Comparison of ENCODE assay signal across 21 cellular contexts in genomic region chr11:77117485-77117884, GRCh38. TPM values are rescaled to one million over a fixed set of nuclear protein-coding genes. Genes with fewer than 3 reads are reported as not detected.
DNase-seq lines count a peak whose midpoint lies in the region; ATAC-seq and TF ChIP-seq lines count a peak whose summit lies in the region.
"Had no signal": no experiment of that assay in that cellular context is flagged by ENCODE, and none has a peak within 500 bp of the region (broad histone marks: within the 10 kb centered on the region; RNA-seq: fewer than 3 reads in every experiment).

No MANE protein-coding gene starts in this region.

- no peak overlapping the region for H2BK120ac ChIP-seq in neuronal stem cell (ENCODE audit: low read depth, low read length)

- DNase-seq in Right ventricle myocardium superior: peak; percentile 21
- DNase-seq in cardiac septum (ENCODE audit: low spot score): no peak
- DNase-seq in NCI-H146 treated with DMSO at 0.1 percent for 48 hours (lab: John Stamatoyannopoulos, UW; ENCODE audit: unreplicated experiment): peak; percentile 37
- DNase-seq in astrocyte of the hippocampus (ENCODE audit: low read depth, low spot score): peak; percentile 16
- no peak for DNase-seq in neuronal stem cell (ENCODE audit: low spot score)
- no peak for DNase-seq in glutamatergic neuron
- DNase-seq in hippocampal formation (lab: John Stamatoyannopoulos, UW): no peak
- no peak for DNase-seq in upper lobe of right lung
- DNase-seq: Calu3; CD4-positive, alpha-beta memory T cell; GOT3; NCI-H1105 treated with DMSO at 0.1 percent for 48 hours; NCI-H1930; NCI-H345; NCI-H524 treated with DMSO at 0.1 percent for 48 hours; OCI-M1; SHP77 treated with DMSO at 0.1 percent for 48 hours; SK-N-SH had no signal

- no peak overlapping the region for H3K4me2 ChIP-seq in neuronal stem cell (ENCODE audit: insufficient read depth, low read length, poor library complexity, severe bottlenecking)
- H3K4me2 ChIP-seq: A549, SK-N-SH had no signal

- H3K9me3 ChIP-seq in neuronal stem cell (replicated peaks in 1 of 2; ENCODE audit: control insufficient read depth in 2 of 2, insufficient read depth in 1 of 2, low read depth in 1 of 2, low read length in 2 of 2): no peaks in the 10 kb centered on the region
- H3K9me3 ChIP-seq in upper lobe of right lung: no peaks in the 10 kb centered on the region
- H3K9me3 ChIP-seq: A549, SK-N-SH had no signal

- H2BK5ac ChIP-seq in neuronal stem cell (ENCODE audit: low read length): no peak overlapping the region

- H2BK15ac ChIP-seq in neuronal stem cell (ENCODE audit: low read length): no peak overlapping the region

- H3K36me3 ChIP-seq in neuronal stem cell (replicated peaks in 1 of 2; ENCODE audit: control insufficient read depth in 2 of 2, insufficient read depth in 2 of 2, low read length in 2 of 2) (peaks cover 0 to 95% of the 10 kb centered on the region in 2 donors), upper lobe of right lung (peaks cover 8% of the 10 kb centered on the region)

- H3K27ac Mint-ChIP-seq in glutamatergic neuron (ENCODE audit: unreplicated experiment): no peak overlapping the region
- H3K27ac Mint-ChIP-seq: CD4-positive, alpha-beta memory T cell had no signal

- no peak overlapping the region for H3K23ac ChIP-seq in neuronal stem cell (ENCODE audit: low read depth, low read length, poor library complexity)

- no peak overlapping the region for H3K4me3 Mint-ChIP-seq in glutamatergic neuron (ENCODE audit: unreplicated experiment)
- H3K4me3 Mint-ChIP-seq: CD4-positive, alpha-beta memory T cell had no signal

- no CpG with 5 or more reads among the region's 7 CpGs for WGBS in neuronal stem cell (ENCODE audit: extremely low coverage in 2 of 2, insufficient read length in 2 of 2, insufficient replicate concordance in 1 of 2), 2 donors

- no peaks in the 10 kb centered on the region for H3K36me3 Mint-ChIP-seq in glutamatergic neuron (ENCODE audit: unreplicated experiment)
- H3K36me3 Mint-ChIP-seq: CD4-positive, alpha-beta memory T cell had no signal

- H3K27me3 ChIP-seq in neuronal stem cell (ENCODE audit: control insufficient read depth in 3 of 3, insufficient read depth in 3 of 3, low read depth in 1 of 3, low read length in 3 of 3) (no peaks in the 10 kb centered on the region), upper lobe of right lung (no peaks in the 10 kb centered on the region)

- H4K91ac ChIP-seq in neuronal stem cell (ENCODE audit: low read depth, low read length, poor library complexity): no peak overlapping the region

- H2BK12ac ChIP-seq in neuronal stem cell (ENCODE audit: low read length): no peak overlapping the region

- no peaks in the 10 kb centered on the region for H3K27me3 Mint-ChIP-seq in glutamatergic neuron (ENCODE audit: unreplicated experiment)
- H3K27me3 Mint-ChIP-seq: CD4-positive, alpha-beta memory T cell had no signal

- ATAC-seq in Right ventricle myocardium superior (ENCODE audit: poor library complexity): no peak
- no peak for ATAC-seq in upper lobe of right lung
- ATAC-seq: A549, HCT116 had no signal

- no peak overlapping the region for H3K14ac ChIP-seq in neuronal stem cell (ENCODE audit: low read length)

- no peaks in the 10 kb centered on the region for H3K4me1 Mint-ChIP-seq in glutamatergic neuron (ENCODE audit: low read depth, unreplicated experiment)

- no peak overlapping the region for H3K4ac ChIP-seq in neuronal stem cell (ENCODE audit: low read length)

- peak overlapping the region; percentile 14 for H2AK5ac ChIP-seq in neuronal stem cell (ENCODE audit: low read depth, low read length)

- H3K18ac ChIP-seq in neuronal stem cell (ENCODE audit: low read length): no peak overlapping the region

- H2AFZ ChIP-seq in neuronal stem cell (ENCODE audit: low read length): no peak overlapping the region

- H3K27ac ChIP-seq in neuronal stem cell (replicated peaks; ENCODE audit: low read length) (no peak overlapping the region), upper lobe of right lung (no peak overlapping the region)
- H3K27ac ChIP-seq: A549 had no signal

- peaks cover 5 to 7% of the 10 kb centered on the region in 2 donors for H3K4me1 ChIP-seq in neuronal stem cell (ENCODE audit: control insufficient read depth in 2 of 2, insufficient read depth in 1 of 2, low read depth in 1 of 2, low read length in 2 of 2)
- no peaks in the 10 kb centered on the region for H3K4me1 ChIP-seq in upper lobe of right lung

- no peak for TF ChIP-seq CTCF in glutamatergic neuron (IDR thresholded peaks at IDR 0.05; ENCODE audit: partially characterized antibody, unreplicated experiment)
- TF ChIP-seq CTCF in upper lobe of right lung (IDR thresholded peaks at IDR 0.05): no peak

- no peak overlapping the region for H4K8ac ChIP-seq in neuronal stem cell (ENCODE audit: low read depth, low read length)

- intact Hi-C loops in Right ventricle myocardium superior (cut with DNase I): no loop called here
- intact Hi-C loops in cardiac septum (cut with DNase I): no loop called here
- intact Hi-C loops in upper lobe of right lung (cut with DNase I): no loop called here

- H3K9me3 Mint-ChIP-seq in glutamatergic neuron (ENCODE audit: unreplicated experiment): no peaks in the 10 kb centered on the region

- H3K4me3 ChIP-seq in neuronal stem cell (ENCODE audit: low read length in 2 of 2) (no peak overlapping the region), upper lobe of right lung (no peak overlapping the region)
- H3K4me3 ChIP-seq: A549 had no signal

- H3K79me1 ChIP-seq in neuronal stem cell (ENCODE audit: low read depth, low read length): peaks cover 1% of the 10 kb centered on the region

- H3K9ac ChIP-seq in neuronal stem cell (ENCODE audit: low read depth, low read length, poor library complexity): no peak overlapping the region
- H3K9ac ChIP-seq: SK-N-SH had no signal

RNA-seq across cellular contexts. Expression of gene MYO7A, which starts 10.6 kb away (rescaled TPM):
- 4.4 TPM for total RNA-seq in Right ventricle myocardium superior
- total RNA-seq in cardiac septum: 3.0 TPM
- 0.71 TPM for polyA plus RNA-seq in neuronal stem cell (2013, experiment 1 of 2)
- 0.60 TPM for polyA plus RNA-seq in neuronal stem cell (2013, experiment 2 of 2)
- 11.6 TPM for total RNA-seq in glutamatergic neuron (ENCODE audit: unreplicated experiment)
- 3.6 TPM for total RNA-seq in upper lobe of right lung

RNA-seq across cellular contexts. Expression of gene OMP, which starts 14.8 kb away (rescaled TPM):
- not detected for total RNA-seq in Right ventricle myocardium superior
- total RNA-seq in cardiac septum: not detected
- polyA plus RNA-seq in neuronal stem cell (2013, experiment 1 of 2): not detected
- not detected for polyA plus RNA-seq in neuronal stem cell (2013, experiment 2 of 2)
- total RNA-seq in glutamatergic neuron (ENCODE audit: unreplicated experiment): not detected
- total RNA-seq in upper lobe of right lung: not detected
- polyA plus RNA-seq: A549; BJ; CD4-positive, alpha-beta memory T cell had no signal

RNA-seq across cellular contexts. Expression of gene CAPN5, which starts 50.7 kb away (rescaled TPM):
- total RNA-seq in Right ventricle myocardium superior (2.6 TPM), cardiac septum (4.0 TPM), glutamatergic neuron (ENCODE audit: unreplicated experiment) (45.0 TPM), upper lobe of right lung (6.5 TPM)
- polyA plus RNA-seq in neuronal stem cell (2013, experiment 1 of 2): 7.6 TPM
- polyA plus RNA-seq in neuronal stem cell (2013, experiment 2 of 2): 8.0 TPM

Comparison
In these comparisons a context has a peak if more than half of its experiments do, and no peak if none do; other contexts are left out.
1. DNase-seq: peak in Right ventricle myocardium superior (single experiment), NCI-H146 treated with DMSO at 0.1 percent for 48 hours (single experiment) and astrocyte of the hippocampus (single experiment); none in cardiac septum (single experiment), neuronal stem cell (single experiment), glutamatergic neuron (single experiment), hippocampal formation (0 of 2) and upper lobe of right lung (single experiment).